7 cellular contexts compared by ENCODE assay signal in the genomic region with DNA sequence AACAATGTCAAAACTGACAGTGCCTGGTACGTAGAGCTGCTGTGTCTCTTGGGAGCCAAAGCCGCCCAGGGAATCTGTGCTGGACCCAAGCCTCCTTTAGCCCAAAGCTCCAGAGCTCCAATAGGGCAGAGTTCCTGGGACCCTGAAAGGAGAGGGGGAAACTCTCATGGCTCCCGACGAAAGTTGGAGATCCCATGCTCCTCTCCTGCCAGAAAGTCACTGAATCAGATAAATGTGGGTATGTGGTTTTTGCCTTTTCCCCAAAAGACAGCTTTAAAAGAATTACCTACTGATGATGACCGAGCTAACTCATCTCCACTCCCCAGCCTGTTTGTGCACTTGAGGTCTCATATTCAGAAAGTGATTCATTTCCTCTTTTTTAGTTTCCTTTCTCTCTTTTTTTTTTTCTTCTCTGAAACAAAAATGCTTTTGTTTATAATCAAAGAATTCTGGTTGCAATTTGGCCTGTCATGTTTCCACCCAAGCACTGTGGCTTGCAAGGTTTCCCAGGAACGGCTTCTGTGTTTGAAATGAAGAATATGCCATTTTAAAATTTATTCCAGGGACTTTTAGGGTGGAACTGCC. TPM values are rescaled to one million over a fixed set of nuclear protein-coding genes. Genes with fewer than 3 reads are reported as not detected.
DNase-seq lines count a peak whose midpoint lies in the region; ATAC-seq, FAIRE-seq and TF ChIP-seq lines count a peak whose summit lies in the region.

No MANE protein-coding gene starts in this region.

- H2AFZ ChIP-seq in astrocyte (ENCODE audit: low read depth, low read length): peak overlapping the region; percentile 16

- H3K4me3 ChIP-seq in HFF-Myc (replicated peaks; ENCODE audit: low read depth, low read length) (peak overlapping the region; percentile 10), astrocyte (ENCODE audit: insufficient read depth, low read depth, low read length) (peak overlapping the region; percentile 12)

- peak overlapping the region; percentile 63 for H3K9ac ChIP-seq in astrocyte (ENCODE audit: low read length)

- H3K4me1 Mint-ChIP-seq in astrocyte (ENCODE audit: low read depth, unreplicated experiment): peaks cover 42% of the 10 kb centered on the region

- DNase-seq in HFF-Myc (ENCODE audit: extremely low read depth, low read depth) (peak; percentile 70), NAMALWA (ENCODE audit: low spot score) (peak; percentile 79), astrocyte (ENCODE audit: low read depth) (peak; percentile 93), D721Med (ENCODE audit: insufficient read length, low spot score) (no peak), NCI-H2227 treated with DMSO at 0.1 percent for 48 hours (lab: John Stamatoyannopoulos, UW) (no peak)
- DNase-seq in stimulated activated CD4-positive, alpha-beta T cell treated with anti-CD3 and anti-CD28 coated beads, Interleukin-4, amount 100 ng/mL, for 24 hours: peak; percentile 43

- H3K4me3 Mint-ChIP-seq in astrocyte (ENCODE audit: unreplicated experiment): peak overlapping the region; percentile 16

- FAIRE-seq in astrocyte (lab: Jason Lieb, UNC) (peak; percentile 47), D721Med (lab: Jason Lieb, UNC) (no peak)

- H3K36me3 Mint-ChIP-seq in astrocyte (ENCODE audit: low read depth, unreplicated experiment): no peaks in the 10 kb centered on the region

- peak; percentile 93 for ATAC-seq in GM18511 (IDR thresholded peaks at IDR 0.05; ENCODE audit: unreplicated experiment)

- H3K9me3 Mint-ChIP-seq in astrocyte (ENCODE audit: unreplicated experiment): peaks cover 5% of the 10 kb centered on the region

- no peaks in the 10 kb centered on the region for H3K9me3 ChIP-seq in astrocyte (ENCODE audit: insufficient read depth, low read depth, low read length)

- H3K27ac ChIP-seq in astrocyte (ENCODE audit: low read depth, low read length): peak overlapping the region; percentile 91

- peak overlapping the region; percentile 78 for H3K4me2 ChIP-seq in astrocyte (ENCODE audit: low read length)

- H3K4me1 ChIP-seq in astrocyte (ENCODE audit: insufficient read depth, low read length): peaks cover 33% of the 10 kb centered on the region

- no peaks in the 10 kb centered on the region for H3K36me3 ChIP-seq in astrocyte (ENCODE audit: insufficient read depth, low read length)

- no peaks in the 10 kb centered on the region for H3K27me3 Mint-ChIP-seq in astrocyte (ENCODE audit: low read depth, unreplicated experiment)

- no peaks in the 10 kb centered on the region for H4K20me1 ChIP-seq in astrocyte (ENCODE audit: insufficient read depth, low read length)

- TF ChIP-seq CTCF in HFF-Myc (IDR thresholded peaks at IDR 0.05; ENCODE audit: low read depth, low read length, missing control alignments) (no peak), astrocyte (IDR thresholded peaks at IDR 0.05; ENCODE audit: insufficient read depth, low read depth, low read length) (no peak), D721Med (IDR thresholded peaks at IDR 0.05; ENCODE audit: insufficient read depth, missing control alignments) (no peak)

- H3K79me2 ChIP-seq in astrocyte (ENCODE audit: insufficient read depth, low read length): no peaks in the 10 kb centered on the region

- peak overlapping the region; percentile 91 for H3K27ac Mint-ChIP-seq in astrocyte (ENCODE audit: unreplicated experiment)

- no peaks in the 10 kb centered on the region for H3K27me3 ChIP-seq in astrocyte (ENCODE audit: insufficient read depth, low read length)

RNA-seq across cellular contexts. Expression of a gene that starts 14.1 kb away (rescaled TPM):
- total RNA-seq in astrocyte: 91.0 and 98.1 TPM in 2 replicates

Comparison
In these comparisons a context has a peak if more than half of its experiments do, and no peak if none do; other contexts are left out.
1. DNase-seq: peak in HFF-Myc (single experiment), NAMALWA (single experiment), astrocyte (single experiment) and stimulated activated CD4-positive, alpha-beta T cell treated with anti-CD3 and anti-CD28 coated beads, Interleukin-4, amount 100 ng/mL, for 24 hours (single experiment); none in D721Med (single experiment) and NCI-H2227 treated with DMSO at 0.1 percent for 48 hours (single experiment).